Comparison of ENCODE assay signal across 8 cellular contexts in genomic region chr16:67653131-67654068, GRCh38. TPM values are rescaled to one million over a fixed set of nuclear protein-coding genes. Genes with fewer than 3 reads are reported as not detected.
DNase-seq lines count a peak whose midpoint lies in the region; ATAC-seq and TF ChIP-seq lines count a peak whose summit lies in the region.

No MANE protein-coding gene starts in this region.

- no peak overlapping the region for H2AFZ ChIP-seq in osteoblast (ENCODE audit: low read length)

- peak overlapping the region; percentile 76 for H3K4me2 ChIP-seq in osteoblast (ENCODE audit: insufficient read depth, low read length)

- H3K79me2 ChIP-seq in osteoblast (ENCODE audit: insufficient read depth, low read length), result no peaks in the 10 kb centered on the region

- H3K36me3 Mint-ChIP-seq in endothelial cell (ENCODE audit: low read depth, unreplicated experiment), result peaks cover 14% of the 10 kb centered on the region

- no peaks in the 10 kb centered on the region for H3K9me3 ChIP-seq in osteoblast (ENCODE audit: low read depth, low read length)

- no peak overlapping the region for H3K27ac Mint-ChIP-seq in endothelial cell (ENCODE audit: unreplicated experiment)

- ATAC-seq in HG02870 (IDR thresholded peaks at IDR 0.05; ENCODE audit: unreplicated experiment), result no peak
- ATAC-seq in GM21423 (IDR thresholded peaks at IDR 0.05; ENCODE audit: unreplicated experiment), result no peak
- ATAC-seq in HG02884 (IDR thresholded peaks at IDR 0.05; ENCODE audit: unreplicated experiment), result no peak

- H3K4me3 Mint-ChIP-seq in endothelial cell (ENCODE audit: unreplicated experiment), result peak overlapping the region; percentile 78

- peaks cover 29% of the 10 kb centered on the region for H3K27me3 Mint-ChIP-seq in endothelial cell (ENCODE audit: unreplicated experiment)

- no peaks in the 10 kb centered on the region for H3K4me1 ChIP-seq in osteoblast (ENCODE audit: insufficient read depth, low read length)

- peaks cover 9% of the 10 kb centered on the region for H3K4me1 Mint-ChIP-seq in endothelial cell (ENCODE audit: unreplicated experiment)

- DNase-seq in COLO668 (lab: John Stamatoyannopoulos, UW; ENCODE audit: unreplicated experiment) (peak; percentile 23), NCI-H2227 (lab: John Stamatoyannopoulos, UW; ENCODE audit: unreplicated experiment) (peak; percentile 60), endothelial cell (ENCODE audit: low spot score) (no peak), osteoblast (ENCODE audit: insufficient read length, low spot score, missing footprints) (peak; percentile 96), putamen (ENCODE audit: low spot score) (no peak)

- no peak overlapping the region for H3K27ac ChIP-seq in osteoblast (ENCODE audit: low read depth, low read length)

- no peaks in the 10 kb centered on the region for H3K36me3 ChIP-seq in osteoblast (ENCODE audit: insufficient read depth, low read length)

- TF ChIP-seq CTCF in endothelial cell (IDR thresholded peaks at IDR 0.05; ENCODE audit: unreplicated experiment), result peak; percentile 60
- no peak for TF ChIP-seq CTCF in osteoblast (IDR thresholded peaks at IDR 0.05; ENCODE audit: extremely low read depth, low read depth, low read length)

- peak overlapping the region; percentile 57 for H3K4me3 ChIP-seq in osteoblast (ENCODE audit: insufficient read depth, low read length)

- H4K20me1 ChIP-seq in osteoblast (ENCODE audit: insufficient read depth, low read length), result peaks cover 9% of the 10 kb centered on the region

- peaks cover 59% of the 10 kb centered on the region for H3K27me3 ChIP-seq in osteoblast (ENCODE audit: insufficient read depth, low read length)

- no peaks in the 10 kb centered on the region for H3K9me3 Mint-ChIP-seq in endothelial cell (ENCODE audit: unreplicated experiment)

RNA-seq across cellular contexts. Expression of gene ACD, which starts 6.7 kb away (rescaled TPM):
- total RNA-seq in endothelial cell (ENCODE audit: unreplicated experiment) (27.1 TPM), osteoblast (16.5 and 18.8 TPM in 2 replicates)

RNA-seq across cellular contexts. Expression of gene PARD6A, which starts 7.4 kb away (rescaled TPM):
- total RNA-seq in endothelial cell (ENCODE audit: unreplicated experiment), result 1.2 TPM
- total RNA-seq in osteoblast, result 2.4 and 2.9 TPM in 2 replicates

RNA-seq across cellular contexts. Expression of gene CARMIL2, which starts 8.5 kb away (rescaled TPM):
- total RNA-seq in endothelial cell (ENCODE audit: unreplicated experiment) (3.6 TPM), osteoblast (under 0.01 TPM in 2 replicates)

RNA-seq across cellular contexts. Expression of gene ENKD1, which starts 13.2 kb away (rescaled TPM):
- total RNA-seq in endothelial cell (ENCODE audit: unreplicated experiment) (9.9 TPM), osteoblast (13.3 and 15.9 TPM in 2 replicates)

RNA-seq across cellular contexts. Expression of gene C16orf86, which starts 13.2 kb away (rescaled TPM):
- total RNA-seq in endothelial cell (ENCODE audit: unreplicated experiment), result 1.8 TPM
- 6.2 and 6.9 TPM in 2 replicates for total RNA-seq in osteoblast

Comparison
In these comparisons a context has a peak if more than half of its experiments do, and no peak if none do; other contexts are left out.
1. DNase-seq: peak in COLO668 (single experiment), NCI-H2227 (single experiment) and osteoblast (single experiment); none in endothelial cell (single experiment) and putamen (single experiment).